17 cellular contexts compared by ENCODE assay signal in genomic region chr22:42321908-42322561, GRCh38. TPM values are rescaled to one million over a fixed set of nuclear protein-coding genes. Genes with fewer than 3 reads are reported as not detected.
DNase-seq lines count a peak whose midpoint lies in the region; ATAC-seq lines count a peak whose summit lies in the region.
"Had no signal": no experiment of that assay in that cellular context is flagged by ENCODE, and none has a peak within 500 bp of the region (broad histone marks: within the 10 kb centered on the region; RNA-seq: fewer than 3 reads in every experiment).

No MANE protein-coding gene starts in this region.

- no peak overlapping the region for H3K9ac ChIP-seq in mesenchymal stem cell (ENCODE audit: low read length)

- DNase-seq in DMS 273 (lab: John Stamatoyannopoulos, UW; ENCODE audit: unreplicated experiment) (peak; percentile 91), NCI-H1105 (lab: John Stamatoyannopoulos, UW) (peak; percentile 23), T-helper 17 cell (no peak), mesenchymal stem cell (peak; percentile 66), HuH-7 (ENCODE audit: low spot score) (no peak)
- no peak for DNase-seq in central memory CD4-positive, alpha-beta T cell
- DNase-seq: activated CD4-positive, alpha-beta memory T cell treated with anti-CD3 and anti-CD28 coated beads for 36 hours; activated naive CD4-positive, alpha-beta T cell treated with Interleukin-2 at 50 U/mL for 16 hours; cortex of kidney; NK-92 treated with Interleukin-12 subunit alpha and Interleukin-12 subunit beta, amount 100 ng/mL, for 24 hours; psoas muscle; stimulated activated CD4-positive, alpha-beta T cell treated with anti-CD3 and anti-CD28 coated beads, Interleukin-4, amount 100 ng/mL, for 1 hour had no signal

- ATAC-seq in T-helper 17 cell, result no peak
- no peak for ATAC-seq in GM21576 (IDR thresholded peaks at IDR 0.05; ENCODE audit: unreplicated experiment)
- no peak for ATAC-seq in GM21515 (IDR thresholded peaks at IDR 0.05; ENCODE audit: unreplicated experiment)
- ATAC-seq: K562, psoas muscle had no signal

- no peak overlapping the region for H2BK12ac ChIP-seq in mesenchymal stem cell (ENCODE audit: low read length in 2 of 2)

- no peak overlapping the region for H3K4me3 Mint-ChIP-seq in T-helper 17 cell
- H3K4me3 Mint-ChIP-seq: activated CD4-positive, alpha-beta memory T cell treated with anti-CD3 and anti-CD28 coated beads for 36 hours; stimulated activated naive CD8-positive, alpha-beta T cell treated with anti-CD3 and anti-CD28 coated beads, Interleukin-15, Interleukin-2, amounts not matched to agents 100 ng/mL and 50 ng/mL, for 24 hours had no signal

- H3K27me3 ChIP-seq in mesenchymal stem cell (ENCODE audit: control insufficient read depth in 1 of 2, insufficient read depth in 1 of 2, low read length in 2 of 2), result peaks cover under 1 to 47% of the 10 kb centered on the region in 2 experiments

- peaks cover 2% of the 10 kb centered on the region for H3K79me1 ChIP-seq in mesenchymal stem cell (replicated peaks; ENCODE audit: low read length, poor library complexity, severe bottlenecking)

- no peak overlapping the region for H2BK15ac ChIP-seq in mesenchymal stem cell (ENCODE audit: low read depth, poor library complexity, severe bottlenecking)

- H4K8ac ChIP-seq in mesenchymal stem cell (ENCODE audit: low read length), result no peak overlapping the region

- H3K4me2 ChIP-seq in mesenchymal stem cell (ENCODE audit: low read length, poor library complexity, severe bottlenecking), result no peak overlapping the region

- peaks cover 4% of the 10 kb centered on the region for H3K36me3 Mint-ChIP-seq in T-helper 17 cell (ENCODE audit: low read depth)
- H3K36me3 Mint-ChIP-seq: activated CD4-positive, alpha-beta memory T cell treated with anti-CD3 and anti-CD28 coated beads for 36 hours had no signal

- H3K27me3 Mint-ChIP-seq in T-helper 17 cell, result no peaks in the 10 kb centered on the region
- H3K27me3 Mint-ChIP-seq: activated CD4-positive, alpha-beta memory T cell treated with anti-CD3 and anti-CD28 coated beads for 36 hours; stimulated activated naive CD8-positive, alpha-beta T cell treated with anti-CD3 and anti-CD28 coated beads, Interleukin-15, Interleukin-2, amounts not matched to agents 100 ng/mL and 50 ng/mL, for 24 hours had no signal

- WGBS in mesenchymal stem cell, result 6% methylated on average over 9 of the region's 11 CpGs

- H3K4me1 ChIP-seq in mesenchymal stem cell (ENCODE audit: control insufficient read depth, insufficient read depth, low read depth, low read length), result peaks cover 2% of the 10 kb centered on the region
- H3K4me1 ChIP-seq: psoas muscle had no signal

- H2BK5ac ChIP-seq in mesenchymal stem cell (ENCODE audit: low read depth, low read length, poor library complexity, severe bottlenecking), result no peak overlapping the region

- H3K4ac ChIP-seq in mesenchymal stem cell (ENCODE audit: low read depth in 1 of 2, low read length in 2 of 2), result no peak overlapping the region

- H2AK5ac ChIP-seq in mesenchymal stem cell (ENCODE audit: low read length, severe bottlenecking), result no peak overlapping the region

- no peak overlapping the region for H2BK120ac ChIP-seq in mesenchymal stem cell (ENCODE audit: low read depth, low read length)

- no peak overlapping the region for H4K91ac ChIP-seq in mesenchymal stem cell (ENCODE audit: low read length)

- peak overlapping the region; percentile 87 for H3K27ac Mint-ChIP-seq in T-helper 17 cell
- H3K27ac Mint-ChIP-seq: activated CD4-positive, alpha-beta memory T cell treated with anti-CD3 and anti-CD28 coated beads for 36 hours had no signal

- H3K36me3 ChIP-seq in mesenchymal stem cell (ENCODE audit: control insufficient read depth in 1 of 2, insufficient read depth in 2 of 2, low read depth in 1 of 2, low read length in 2 of 2), result no peaks in the 10 kb centered on the region

- no peak overlapping the region for H3K23ac ChIP-seq in mesenchymal stem cell (ENCODE audit: low read length in 2 of 2)

- H2AFZ ChIP-seq in mesenchymal stem cell (ENCODE audit: low read depth, low read length), result no peak overlapping the region

- H3K18ac ChIP-seq in mesenchymal stem cell (ENCODE audit: low read depth in 1 of 2, low read length in 2 of 2), result no peak overlapping the region

- no peak overlapping the region for H3K27ac ChIP-seq in mesenchymal stem cell (ENCODE audit: low read length, poor library complexity, severe bottlenecking)
- H3K27ac ChIP-seq: psoas muscle had no signal

- peaks cover 26% of the 10 kb centered on the region for H3K4me1 Mint-ChIP-seq in T-helper 17 cell

- H3K14ac ChIP-seq in mesenchymal stem cell (ENCODE audit: low read length in 2 of 2), result no peak overlapping the region

- H3K4me3 ChIP-seq in mesenchymal stem cell (ENCODE audit: insufficient read depth in 1 of 2, low read depth in 1 of 2, low read length in 2 of 2), result no peak overlapping the region
- H3K4me3 ChIP-seq: K562, lung, psoas muscle had no signal

- H3K9me3 ChIP-seq in T-helper 17 cell (ENCODE audit: control insufficient read depth, low read length, poor library complexity, severe bottlenecking) (no peaks in the 10 kb centered on the region), mesenchymal stem cell (ENCODE audit: control insufficient read depth, low read length) (no peaks in the 10 kb centered on the region)
- H3K9me3 ChIP-seq: psoas muscle had no signal

RNA-seq across cellular contexts. Expression of gene TCF20, which starts 51.6 kb away (rescaled TPM):
- total RNA-seq in T-helper 17 cell, result 10 to 100 TPM; 68.7 to 81.9 TPM
- polyA plus RNA-seq in mesenchymal stem cell (2013, experiment 1 of 2), result 11.3 TPM
- polyA plus RNA-seq in mesenchymal stem cell (2013, experiment 2 of 2), result 11.0 TPM

Comparison
In these comparisons a context has a peak if more than half of its experiments do, and no peak if none do; other contexts are left out.
1. DNase-seq: peak in DMS 273 (single experiment), NCI-H1105 (single experiment) and mesenchymal stem cell (single experiment); none in T-helper 17 cell (0 of 3), central memory CD4-positive, alpha-beta T cell (single experiment) and HuH-7 (single experiment).